In the genomic region with DNA sequence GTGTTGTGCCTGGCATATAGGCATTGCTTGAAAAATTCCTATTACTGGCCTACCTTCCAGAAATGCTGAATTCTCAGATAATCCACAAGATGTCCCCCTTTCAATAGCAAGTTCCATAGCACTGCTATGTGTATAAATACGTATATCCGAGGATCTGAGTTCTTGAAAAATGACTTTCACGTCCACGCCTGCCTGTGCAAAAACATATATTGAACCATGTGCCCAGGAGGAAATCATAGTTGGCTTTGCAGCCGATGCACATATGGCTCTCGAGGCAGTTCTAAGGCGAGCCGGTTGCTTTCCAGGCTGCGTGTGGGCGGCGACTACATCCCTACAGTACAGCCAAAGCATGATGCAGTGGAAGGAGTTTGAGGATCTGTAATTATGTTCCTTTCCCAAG, we compare ENCODE assay signal across 11 cellular contexts. TPM values are rescaled to one million over a fixed set of nuclear protein-coding genes. Genes with fewer than 3 reads are reported as not detected.
DNase-seq lines count a peak whose midpoint lies in the region; ATAC-seq, FAIRE-seq and TF ChIP-seq lines count a peak whose summit lies in the region.
"Had no signal": no experiment of that assay in that cellular context is flagged by ENCODE, and none has a peak within 500 bp of the region (broad histone marks: within the 10 kb centered on the region; RNA-seq: fewer than 3 reads in every experiment).

No MANE protein-coding gene starts in this region.

- no peaks in the 10 kb centered on the region for H3K36me3 Mint-ChIP-seq in stimulated activated naive B cell treated with anti-CD40 and anti-IgM and Interleukin-4, amounts not matched to agents 10 μg/mL and 1 μg/mL and 100 μg/mL, for 72 hours
- H3K36me3 Mint-ChIP-seq: CD14-positive monocyte had no signal

- peak overlapping the region; percentile 18 for H3K4me3 ChIP-seq in SJSA1
- H3K4me3 ChIP-seq in fibroblast of villous mesenchyme (ENCODE audit: low read depth, low read length) = peak overlapping the region; percentile 26
- peak overlapping the region; percentile 10 to 61 (median 31) for H3K4me3 ChIP-seq in subcutaneous abdominal adipose tissue (ENCODE audit: low read depth in 1 of 5, low read length in 5 of 5)
- H3K4me3 ChIP-seq: lung had no signal

- no peak overlapping the region for H3K27ac ChIP-seq in SJSA1
- no peak overlapping the region for H3K27ac ChIP-seq in subcutaneous abdominal adipose tissue (ENCODE audit: low read depth, low read length)

- no peak overlapping the region for H3K4me3 Mint-ChIP-seq in stimulated activated naive B cell treated with anti-CD40 and anti-IgM and Interleukin-4, amounts not matched to agents 10 μg/mL and 1 μg/mL and 100 μg/mL, for 72 hours
- H3K4me3 Mint-ChIP-seq: CD14-positive monocyte had no signal

- peak; percentile 39 for TF ChIP-seq CTCF in fibroblast of villous mesenchyme (IDR thresholded peaks at IDR 0.05; ENCODE audit: insufficient read depth, low read depth, low read length)

- no peak for FAIRE-seq in GM19239 (lab: Jason Lieb, UNC)

- peaks cover 0 to 5% of the 10 kb centered on the region in 2 donors for H3K4me1 Mint-ChIP-seq in stimulated activated naive B cell treated with anti-CD40 and anti-IgM and Interleukin-4, amounts not matched to agents 10 μg/mL and 1 μg/mL and 100 μg/mL, for 72 hours
- H3K4me1 Mint-ChIP-seq: CD14-positive monocyte had no signal

- no peak for ATAC-seq in stimulated activated naive B cell treated with anti-CD40 and anti-IgM and Interleukin-4, amounts not matched to agents 10 μg/mL and 1 μg/mL and 100 μg/mL, for 72 hours (replicated peaks)

- no peaks in the 10 kb centered on the region for H3K27me3 ChIP-seq in SJSA1 (replicated peaks)
- peaks cover 0 to 14% (median 5%) of the 10 kb centered on the region in 5 donors for H3K27me3 ChIP-seq in subcutaneous abdominal adipose tissue (ENCODE audit: control insufficient read depth in 5 of 5, insufficient read depth in 4 of 5, low read length in 5 of 5)

- H3K36me3 ChIP-seq in SJSA1 (no peaks in the 10 kb centered on the region), subcutaneous abdominal adipose tissue (ENCODE audit: control insufficient read depth in 5 of 5, insufficient read depth in 5 of 5, low read length in 5 of 5) (no peaks in the 10 kb centered on the region)

- no peaks in the 10 kb centered on the region for H3K9me3 ChIP-seq in SJSA1 (replicated peaks)
- H3K9me3 ChIP-seq in subcutaneous abdominal adipose tissue (ENCODE audit: control insufficient read depth in 5 of 5, low read length in 5 of 5) = no peaks in the 10 kb centered on the region

- DNase-seq in NCI-H446 (lab: John Stamatoyannopoulos, UW) (peak; percentile 6 to 19), NCI-H446 treated with DMSO at 0.1 percent for 48 hours (lab: John Stamatoyannopoulos, UW) (no peak), SJSA1 (ENCODE audit: low read depth in 1 of 2, low spot score in 2 of 2) (no peak), fibroblast of villous mesenchyme (ENCODE audit: low read depth) (peak; percentile 41), GM19239 (ENCODE audit: insufficient read length, low spot score) (no peak)
- no peak for DNase-seq in stimulated activated naive B cell treated with anti-CD40 and anti-IgM and Interleukin-4, amounts not matched to agents 10 μg/mL and 1 μg/mL and 100 μg/mL, for 72 hours
- DNase-seq in activated CD4-positive, alpha-beta T cell treated with anti-CD3 and anti-CD28 coated beads, Interleukin-2, amount 50 U/mL, for 48 hours = no peak
- DNase-seq: stimulated activated naive CD4-positive, alpha-beta T cell treated with Interleukin-2 at 50 U/mL for 16 hours had no signal

- peaks cover 0 to 4% of the 10 kb centered on the region in 2 donors for H3K27me3 Mint-ChIP-seq in stimulated activated naive B cell treated with anti-CD40 and anti-IgM and Interleukin-4, amounts not matched to agents 10 μg/mL and 1 μg/mL and 100 μg/mL, for 72 hours

- H3K9me3 Mint-ChIP-seq in stimulated activated naive B cell treated with anti-CD40 and anti-IgM and Interleukin-4, amounts not matched to agents 10 μg/mL and 1 μg/mL and 100 μg/mL, for 72 hours = no peaks in the 10 kb centered on the region
- H3K9me3 Mint-ChIP-seq: CD14-positive monocyte had no signal

- no peak overlapping the region for H3K9ac ChIP-seq in subcutaneous abdominal adipose tissue (ENCODE audit: low read length in 5 of 5)

- H3K4me1 ChIP-seq in SJSA1 (replicated peaks) (peaks cover 7% of the 10 kb centered on the region), subcutaneous abdominal adipose tissue (ENCODE audit: control insufficient read depth in 5 of 5, insufficient read depth in 5 of 5, low read length in 5 of 5) (peaks cover 0 to 3% (median 2%) of the 10 kb centered on the region in 5 donors)

- no peak overlapping the region for H3K27ac Mint-ChIP-seq in stimulated activated naive B cell treated with anti-CD40 and anti-IgM and Interleukin-4, amounts not matched to agents 10 μg/mL and 1 μg/mL and 100 μg/mL, for 72 hours
- H3K27ac Mint-ChIP-seq: CD14-positive monocyte had no signal

RNA-seq across cellular contexts. Expression of gene ESX1, which starts 55.4 kb away (rescaled TPM):
- total RNA-seq in SJSA1 (2014; rRNA removed; shearing (Covaris generic)) = not detected in 2 replicates
- not detected in 2 replicates for total RNA-seq in fibroblast of villous mesenchyme
- total RNA-seq: lung had no signal

Comparison
In these comparisons a context has a peak if more than half of its experiments do, and no peak if none do; other contexts are left out.
1. DNase-seq: peak in NCI-H446 (2 of 2) and fibroblast of villous mesenchyme (single experiment); none in NCI-H446 treated with DMSO at 0.1 percent for 48 hours (single experiment), SJSA1 (0 of 2), stimulated activated naive B cell treated with anti-CD40 and anti-IgM and Interleukin-4, amounts not matched to agents 10 μg/mL and 1 μg/mL and 100 μg/mL, for 72 hours (single experiment), activated CD4-positive, alpha-beta T cell treated with anti-CD3 and anti-CD28 coated beads, Interleukin-2, amount 50 U/mL, for 48 hours (0 of 2) and GM19239 (single experiment).
2. Peak in every context shown above with its lines, with median percentiles within 50 percentile points of each other: H3K4me3 ChIP-seq.